Comparison of ENCODE assay signal across 8 cellular contexts in the genomic region with DNA sequence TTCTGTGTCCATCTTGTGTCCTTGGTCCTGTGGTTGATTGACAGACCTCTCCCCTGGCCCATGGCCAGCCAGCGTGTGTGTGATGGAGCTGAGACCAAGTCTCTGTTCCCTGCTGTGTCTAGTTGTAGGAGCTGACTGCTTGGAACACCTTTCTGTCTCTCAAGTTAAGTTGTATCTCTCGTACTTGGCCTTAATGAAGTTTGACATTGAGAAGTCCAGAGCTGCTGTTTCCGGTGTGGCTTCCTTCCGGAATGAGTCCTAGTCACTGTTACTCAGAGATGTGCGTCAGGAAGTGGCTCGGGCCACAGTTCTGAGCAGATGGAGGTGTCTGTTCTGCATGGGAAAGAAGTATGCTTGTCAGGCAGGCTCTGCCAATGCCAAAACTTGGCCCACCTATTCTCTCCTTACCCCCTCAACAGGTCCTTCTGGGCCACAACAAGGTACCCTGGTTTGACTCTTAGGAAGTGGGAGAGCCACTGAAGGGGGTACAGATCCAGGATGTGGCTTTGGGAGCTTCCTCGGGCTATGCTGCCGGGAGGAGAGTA. TPM values are rescaled to one million over a fixed set of nuclear protein-coding genes. Genes with fewer than 3 reads are reported as not detected.
DNase-seq lines count a peak whose midpoint lies in the region; ATAC-seq and TF ChIP-seq lines count a peak whose summit lies in the region.

No MANE protein-coding gene starts in this region.

- H3K4me1 Mint-ChIP-seq in activated CD4-positive, alpha-beta T cell treated with anti-CD3 and anti-CD28 coated beads for 36 hours, result peaks cover 84% of the 10 kb centered on the region
- H3K4me1 Mint-ChIP-seq in nephron progenitor cell, result peaks cover 67% of the 10 kb centered on the region

- peak overlapping the region; percentile 79 for H3K4me3 Mint-ChIP-seq in activated CD4-positive, alpha-beta T cell treated with anti-CD3 and anti-CD28 coated beads for 36 hours
- H3K4me3 Mint-ChIP-seq in nephron progenitor cell, result no peak overlapping the region

- no peaks in the 10 kb centered on the region for H3K27me3 ChIP-seq in tibial artery

- POLR2A ChIA-PET in activated CD4-positive, alpha-beta T cell treated with anti-CD3 and anti-CD28 coated beads for 36 hours (lab: Charles Lee), result interaction anchor here (0.7 to 1.0 kb wide), 2 partner anchors 8 to 49 kb away, joined by 3 read pairs; no protein-coding TSS in a partner anchor

- peaks cover 27 to 68% (median 59%) of the 10 kb centered on the region in 4 donors for H3K4me1 ChIP-seq in tibial artery

- CTCF ChIA-PET in activated CD4-positive, alpha-beta T cell treated with anti-CD3 and anti-CD28 coated beads for 36 hours (lab: Charles Lee), result interaction anchor here (0.5 to 2.9 kb wide), 6 partner anchors 28 to 537 kb away, joined by 3 to 17 read pairs (median 4); no protein-coding TSS in a partner anchor

- TF ChIP-seq CTCF in nephron progenitor cell (IDR thresholded peaks at IDR 0.05), result no peak
- TF ChIP-seq CTCF in tibial artery (IDR thresholded peaks at IDR 0.05), result no peak

- H3K4me3 ChIP-seq in tibial artery, result no peak overlapping the region

- DNase-seq in GF-D8 (lab: John Stamatoyannopoulos, UW) (peak; percentile 67), HT1080 (ENCODE audit: low read depth) (peak; percentile 87), nephron progenitor cell (no peak), tibial artery (peak in 1 of 2 donors; percentile 61)
- peak; percentile 85 for DNase-seq in activated CD4-positive, alpha-beta T cell treated with anti-CD3 and anti-CD28 coated beads for 36 hours
- peak; percentile 38 for DNase-seq in effector CD8-positive, alpha-beta T cell (lab: John Stamatoyannopoulos, UW)

- no peaks in the 10 kb centered on the region for H3K9me3 ChIP-seq in tibial artery

- peak; percentile 67 for ATAC-seq in activated CD4-positive, alpha-beta T cell treated with anti-CD3 and anti-CD28 coated beads for 36 hours
- ATAC-seq in GM19328 (IDR thresholded peaks at IDR 0.05; ENCODE audit: unreplicated experiment), result no peak
- ATAC-seq in GM21717 (IDR thresholded peaks at IDR 0.05; ENCODE audit: unreplicated experiment), result no peak

- no peaks in the 10 kb centered on the region for H3K27me3 Mint-ChIP-seq in activated CD4-positive, alpha-beta T cell treated with anti-CD3 and anti-CD28 coated beads for 36 hours
- H3K27me3 Mint-ChIP-seq in nephron progenitor cell (ENCODE audit: low read depth, poor library complexity), result no peaks in the 10 kb centered on the region

- H3K27ac Mint-ChIP-seq in activated CD4-positive, alpha-beta T cell treated with anti-CD3 and anti-CD28 coated beads for 36 hours, result peak overlapping the region; percentile 99
- H3K27ac Mint-ChIP-seq in nephron progenitor cell, result peak overlapping the region; percentile 17

- no peaks in the 10 kb centered on the region for H3K9me3 Mint-ChIP-seq in activated CD4-positive, alpha-beta T cell treated with anti-CD3 and anti-CD28 coated beads for 36 hours (ENCODE audit: low read depth)
- H3K9me3 Mint-ChIP-seq in nephron progenitor cell, result no peaks in the 10 kb centered on the region

- intact Hi-C loops in activated CD4-positive, alpha-beta T cell treated with anti-CD3 and anti-CD28 coated beads for 36 hours (cut with DNase I, micrococcal nuclease), result loop anchor here (1.0 to 10.0 kb wide), 11 partner anchors 8 to 139 kb away; partner anchors contain the start of gene GATAD2A (in 1 of the 2)
- intact Hi-C loops in tibial artery (cut with DNase I; ENCODE audit: low total_unique reads), result loop anchor here (10.0 kb wide), 1 partner anchor 55 kb away; the partner anchor contains the start of gene GATAD2A

- peaks cover 11% of the 10 kb centered on the region for H3K36me3 Mint-ChIP-seq in activated CD4-positive, alpha-beta T cell treated with anti-CD3 and anti-CD28 coated beads for 36 hours (ENCODE audit: low read depth)
- peaks cover 11% of the 10 kb centered on the region for H3K36me3 Mint-ChIP-seq in nephron progenitor cell (ENCODE audit: low read depth)

- peaks cover 0 to 5% (median 3%) of the 10 kb centered on the region in 3 donors for H3K36me3 ChIP-seq in tibial artery

- peak overlapping the region; percentile 74 to 80 for H3K27ac ChIP-seq in tibial artery

RNA-seq across cellular contexts. Expression of gene GATAD2A, which starts 54.3 kb away (rescaled TPM):
- total RNA-seq in HT1080 (2014; rRNA removed; shearing (Covaris generic)), result 92.7 and 121 TPM in 2 replicates
- 84.2 and 85.1 TPM in 2 replicates for polyA plus RNA-seq in HT1080 (2015; cell fraction: cytosol; rRNA removed)
- 53.9 and 70.8 TPM in 2 replicates for polyA plus RNA-seq in HT1080 (2015; cell fraction: nucleus; rRNA removed)
- total RNA-seq in activated CD4-positive, alpha-beta T cell treated with anti-CD3 and anti-CD28 coated beads for 36 hours, result 100 to 1,000 TPM; 123 to 139 TPM

RNA-seq across cellular contexts. Expression of gene TSSK6, which starts 55.6 kb away (rescaled TPM):
- total RNA-seq in HT1080 (2014; rRNA removed; shearing (Covaris generic)), result 1.1 and 1.4 TPM in 2 replicates
- polyA plus RNA-seq in HT1080 (2015; cell fraction: cytosol; rRNA removed), result 6.6 and 6.9 TPM in 2 replicates
- 8.1 and 8.5 TPM in 2 replicates for polyA plus RNA-seq in HT1080 (2015; cell fraction: nucleus; rRNA removed)
- total RNA-seq in activated CD4-positive, alpha-beta T cell treated with anti-CD3 and anti-CD28 coated beads for 36 hours, result 1 to 10 TPM; 3.8 to 4.4 TPM

RNA-seq across cellular contexts. Expression of gene NDUFA13, which starts 56.2 kb away (rescaled TPM):
- 142 and 227 TPM in 2 replicates for total RNA-seq in HT1080 (2014; rRNA removed; shearing (Covaris generic))
- 19.8 and 141 TPM in 2 replicates for polyA plus RNA-seq in HT1080 (2015; cell fraction: cytosol; rRNA removed)
- polyA plus RNA-seq in HT1080 (2015; cell fraction: nucleus; rRNA removed), result 26.9 and 99.8 TPM in 2 replicates
- 100 to 1,000 TPM; 310 to 323 TPM for total RNA-seq in activated CD4-positive, alpha-beta T cell treated with anti-CD3 and anti-CD28 coated beads for 36 hours
